20 cellular contexts compared by ENCODE assay signal in the genomic region with DNA sequence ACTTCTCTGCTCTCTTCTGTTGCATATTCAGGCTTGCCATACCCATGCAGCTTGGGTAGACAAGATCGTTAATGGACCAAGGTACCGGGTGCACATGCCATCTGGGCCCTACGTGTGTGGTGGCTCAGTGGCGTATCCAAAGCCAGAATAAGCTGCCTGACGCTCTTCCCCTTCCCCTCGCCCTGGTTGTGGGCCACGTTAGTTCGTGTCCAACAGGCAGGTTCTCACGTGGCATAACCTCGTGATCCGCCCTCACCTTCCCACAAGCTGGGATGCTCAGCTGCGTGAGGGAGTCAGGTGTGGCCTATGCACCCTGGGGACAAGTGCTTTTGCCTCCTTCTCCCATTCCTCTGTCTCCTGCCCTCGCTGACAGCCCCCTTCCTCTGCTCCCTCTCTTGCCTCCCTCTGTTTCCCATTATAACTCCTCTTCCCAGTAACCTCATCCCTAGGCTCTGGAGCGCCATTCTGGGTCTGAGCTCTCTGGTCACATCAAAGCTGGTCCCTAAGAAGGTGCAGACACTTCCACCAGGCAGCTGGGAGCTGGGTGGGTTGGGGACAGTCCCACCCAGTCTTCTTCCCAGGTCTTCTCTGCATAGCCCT.
DNase-seq lines count a peak whose midpoint lies in the region; ATAC-seq and TF ChIP-seq lines count a peak whose summit lies in the region.
"Had no signal": no experiment of that assay in that cellular context is flagged by ENCODE, and none has a peak within 500 bp of the region (broad histone marks: within the 10 kb centered on the region; RNA-seq: fewer than 3 reads in every experiment).

No MANE protein-coding gene starts in this region.

- H3K79me2 ChIP-seq in MM.1S (ENCODE audit: low read length), result peaks cover 34% of the 10 kb centered on the region

- BruUV-seq in IMR-90 (replicated peaks; lab: Mats Ljungman, UMichigan), result no TSS peak

- H2AFZ ChIP-seq in IMR-90 (replicated peaks; ENCODE audit: low read length, poor library complexity) (no peak overlapping the region), MM.1S (ENCODE audit: low read length) (no peak overlapping the region)

- no peak overlapping the region for H2AK5ac ChIP-seq in IMR-90 (ENCODE audit: low read depth, low read length)

- H3K36me3 Mint-ChIP-seq in activated CD4-positive, alpha-beta T cell treated with anti-CD3 and anti-CD28 coated beads, Interleukin-2, amount 10 ng/mL, durations not matched to agents 7 days and 5 days (ENCODE audit: low read depth), result peaks cover 2% of the 10 kb centered on the region
- H3K36me3 Mint-ChIP-seq in endothelial cell (ENCODE audit: low read depth, unreplicated experiment), result peaks cover 13% of the 10 kb centered on the region

- H3K9me3 ChIP-seq in IMR-90 (ENCODE audit: control insufficient read depth, insufficient read depth, low read length), result no peaks in the 10 kb centered on the region
- no peaks in the 10 kb centered on the region for H3K9me3 ChIP-seq in skeletal muscle tissue (ENCODE audit: control insufficient read depth in 3 of 3, low read length in 3 of 3)
- H3K9me3 ChIP-seq in MM.1S (replicated peaks; ENCODE audit: insufficient read depth, low read length), result no peaks in the 10 kb centered on the region
- H3K9me3 ChIP-seq: colonic mucosa, sigmoid colon had no signal

- POLR2A ChIA-PET in activated CD4-positive, alpha-beta T cell treated with anti-CD3 and anti-CD28 coated beads, Interleukin-2, amount 10 ng/mL, durations not matched to agents 7 days and 5 days (lab: Charles Lee), result no interaction called here
- POLR2A ChIA-PET in IMR-90 (lab: Charles Lee; ENCODE audit: unreplicated experiment), result no interaction called here

- ATAC-seq in IMR-90 (ENCODE audit: low read depth) (no peak), left colon (no peak)
- ATAC-seq: stimulated activated naive B cell treated with anti-CD40 and anti-IgM and Interleukin-4, amounts not matched to agents 10 μg/mL and 1 μg/mL and 100 μg/mL, for 72 hours had no signal

- peaks cover 53 to 94% of the 10 kb centered on the region in 2 experiments for H3K79me1 ChIP-seq in IMR-90 (ENCODE audit: low read depth in 1 of 2, low read length in 2 of 2)

- CTCF ChIA-PET in activated CD4-positive, alpha-beta T cell treated with anti-CD3 and anti-CD28 coated beads, Interleukin-2, amount 10 ng/mL, durations not matched to agents 7 days and 5 days (lab: Charles Lee), result interaction anchor here (0.8 to 1.9 kb wide), 7 partner anchors 10 to 184 kb away, joined by 3 to 6 read pairs (median 3); no protein-coding TSS in a partner anchor
- CTCF ChIA-PET in IMR-90 (lab: Yijun Ruan, JAX), result no interaction called here

- H4K8ac ChIP-seq in IMR-90 (ENCODE audit: low read depth in 2 of 2, low read length in 2 of 2), result no peak overlapping the region

- no peaks in the 10 kb centered on the region for H3K27me3 Mint-ChIP-seq in activated CD4-positive, alpha-beta T cell treated with anti-CD3 and anti-CD28 coated beads, Interleukin-2, amount 10 ng/mL, durations not matched to agents 7 days and 5 days
- peaks cover 18% of the 10 kb centered on the region for H3K27me3 Mint-ChIP-seq in endothelial cell (ENCODE audit: unreplicated experiment)
- H3K27me3 Mint-ChIP-seq: stimulated activated naive B cell treated with anti-CD40 and anti-IgM and Interleukin-4, amounts not matched to agents 10 μg/mL and 1 μg/mL and 100 μg/mL, for 72 hours had no signal

- H3K18ac ChIP-seq in IMR-90 (ENCODE audit: low read depth, low read length), result no peak overlapping the region

- intact Hi-C loops in IMR-90 (cut with micrococcal nuclease) (no loop called here), left colon (cut with DNase I, micrococcal nuclease) (loop anchor here in 1 of 2 donors (10.0 kb wide), 1 partner anchor 124 kb away; no protein-coding TSS in a partner anchor)

- H2AK9ac ChIP-seq in IMR-90 (replicated peaks; ENCODE audit: low read depth, low read length, poor library complexity), result peak overlapping the region; percentile 35

- H2BK20ac ChIP-seq in IMR-90 (ENCODE audit: low read depth, low read length), result no peak overlapping the region

- in situ Hi-C loops in IMR-90 (cut with MboI; ENCODE audit: low sequenced_read_pairs), result no loop called here

- no peaks in the 10 kb centered on the region for H3K9me2 ChIP-seq in MM.1S (replicated peaks; ENCODE audit: insufficient read depth, low read length)

- no peak overlapping the region for H3K4me3 Mint-ChIP-seq in activated CD4-positive, alpha-beta T cell treated with anti-CD3 and anti-CD28 coated beads, Interleukin-2, amount 10 ng/mL, durations not matched to agents 7 days and 5 days
- peak overlapping the region; percentile 56 for H3K4me3 Mint-ChIP-seq in endothelial cell (ENCODE audit: unreplicated experiment)
- H3K4me3 Mint-ChIP-seq: activated naive CD4-positive, alpha-beta T cell treated with anti-CD3 and anti-CD28 coated beads for 36 hours; stimulated activated naive B cell treated with anti-CD40 and anti-IgM and Interleukin-4, amounts not matched to agents 10 μg/mL and 1 μg/mL and 100 μg/mL, for 72 hours had no signal

- peaks cover 33% of the 10 kb centered on the region for H3K4me1 Mint-ChIP-seq in activated CD4-positive, alpha-beta T cell treated with anti-CD3 and anti-CD28 coated beads, Interleukin-2, amount 10 ng/mL, durations not matched to agents 7 days and 5 days
- peaks cover 14% of the 10 kb centered on the region for H3K4me1 Mint-ChIP-seq in endothelial cell (ENCODE audit: unreplicated experiment)

- H3K4me3 ChIP-seq in IMR-90 (ENCODE audit: insufficient read depth, low read depth, low read length), result no peak overlapping the region
- H3K4me3 ChIP-seq in skeletal muscle tissue (ENCODE audit: low read length in 3 of 3), result no peak overlapping the region
- no peak overlapping the region for H3K4me3 ChIP-seq in MM.1S (ENCODE audit: low read length)
- H3K4me3 ChIP-seq: colonic mucosa, lung, sigmoid colon had no signal

- TF ChIP-seq CTCF in IMR-90 (conservative IDR thresholded peaks at IDR 0.05; ENCODE audit: low read depth, low read length) (no peak), endothelial cell (IDR thresholded peaks at IDR 0.05; ENCODE audit: unreplicated experiment) (no peak), MM.1S (IDR thresholded peaks at IDR 0.05; ENCODE audit: low read length) (no peak)

- no peak overlapping the region for H4K5ac ChIP-seq in IMR-90 (ENCODE audit: low read depth, low read length)

- no peak overlapping the region for H3K14ac ChIP-seq in IMR-90 (replicated peaks; ENCODE audit: low read depth, low read length)

- H3K4me1 ChIP-seq in IMR-90 (ENCODE audit: control insufficient read depth, insufficient read depth, low read length), result peaks cover 4% of the 10 kb centered on the region
- H3K4me1 ChIP-seq in skeletal muscle tissue (ENCODE audit: control insufficient read depth in 3 of 3, insufficient read depth in 3 of 3, low read length in 3 of 3), result peaks cover 65 to 83% (median 80%) of the 10 kb centered on the region in 3 donors
- H3K4me1 ChIP-seq in MM.1S (ENCODE audit: low read length), result peaks cover 14% of the 10 kb centered on the region
- H3K4me1 ChIP-seq: colonic mucosa had no signal

- DNase-seq in activated CD4-positive, alpha-beta T cell treated with anti-CD3 and anti-CD28 coated beads, Interleukin-2, amount 10 ng/mL, durations not matched to agents 7 days and 5 days, result no peak
- DNase-seq in activated CD4-positive, alpha-beta T cell treated with anti-CD3 and anti-CD28 coated beads, Interleukin-2, amount 50 U/mL, for 48 hours, result no peak
- no peak for DNase-seq in IMR-90
- no peak for DNase-seq in endothelial cell (ENCODE audit: low spot score)
- no peak for DNase-seq in left colon
- no peak for DNase-seq in NCI-H69 (lab: John Stamatoyannopoulos, UW)
- no peak for DNase-seq in MM.1S
- DNase-seq: activated naive CD4-positive, alpha-beta T cell treated with anti-CD3 and anti-CD28 coated beads for 36 hours; activated T-cell treated with anti-CD3 and anti-CD28 coated beads, Interleukin-2, amount 50 U/mL, for 1 hour; AML-193; colonic mucosa; H7; KBM-7; MV-4-11; NCI-H1694 treated with DMSO at 0.1 percent for 48 hours; sigmoid colon; stimulated activated naive B cell treated with anti-CD40 and anti-IgM and Interleukin-4, amounts not matched to agents 10 μg/mL and 1 μg/mL and 100 μg/mL, for 72 hours had no signal

- no peak for TF ChIP-seq POLR2A in IMR-90 (IDR thresholded peaks at IDR 0.05; ENCODE audit: low read depth, low read length)

- H4K20me1 ChIP-seq in IMR-90 (ENCODE audit: insufficient read depth, low read length) (peaks cover 66% of the 10 kb centered on the region), MM.1S (ENCODE audit: insufficient read depth, low read length) (no peaks in the 10 kb centered on the region; the same call in none of the 2 replicates)

- no peaks in the 10 kb centered on the region for H3F3A ChIP-seq in MM.1S (ENCODE audit: insufficient read depth, low read length)

- dilution Hi-C loops in IMR-90 (cut with HindIII; ENCODE audit: low sequenced_read_pairs, unreplicated experiment), result no loop called here

- H3K27ac Mint-ChIP-seq in activated CD4-positive, alpha-beta T cell treated with anti-CD3 and anti-CD28 coated beads, Interleukin-2, amount 10 ng/mL, durations not matched to agents 7 days and 5 days, result peak overlapping the region; percentile 23
- H3K27ac Mint-ChIP-seq in endothelial cell (ENCODE audit: unreplicated experiment), result no peak overlapping the region
- H3K27ac Mint-ChIP-seq: activated naive CD4-positive, alpha-beta T cell treated with anti-CD3 and anti-CD28 coated beads for 36 hours had no signal

- no peak overlapping the region for H2BK15ac ChIP-seq in IMR-90 (ENCODE audit: low read depth, low read length)

- H3K9ac ChIP-seq in IMR-90 (ENCODE audit: low read depth, low read length), result no peak overlapping the region
- peak overlapping the region in 2 of 3 donors; percentile 7 to 40 for H3K9ac ChIP-seq in skeletal muscle tissue (ENCODE audit: low read depth in 1 of 3, low read length in 3 of 3)
- no peak overlapping the region for H3K9ac ChIP-seq in MM.1S (ENCODE audit: low read length)

- H3K4me2 ChIP-seq in IMR-90 (ENCODE audit: low read depth, low read length), result no peak overlapping the region
- H3K4me2 ChIP-seq in MM.1S (ENCODE audit: low read depth, low read length), result no peak overlapping the region

- peaks cover 19% of the 10 kb centered on the region for H3K9me1 ChIP-seq in IMR-90 (ENCODE audit: insufficient read depth, low read length)

- TF ChIP-seq RAD21 in IMR-90 (IDR thresholded peaks at IDR 0.05; ENCODE audit: low read length), result no peak

- H3K23ac ChIP-seq in IMR-90 (ENCODE audit: low read depth, low read length), result no peak overlapping the region

- H3K27me3 ChIP-seq in IMR-90 (ENCODE audit: control insufficient read depth, insufficient read depth, low read length) (no peaks in the 10 kb centered on the region), skeletal muscle tissue (ENCODE audit: control insufficient read depth in 3 of 3, insufficient read depth in 3 of 3, low read length in 3 of 3) (no peaks in the 10 kb centered on the region), MM.1S (replicated peaks; ENCODE audit: insufficient read depth, low read length) (no peaks in the 10 kb centered on the region)
- H3K27me3 ChIP-seq: colonic mucosa, sigmoid colon had no signal

- no peak overlapping the region for H3K56ac ChIP-seq in IMR-90 (ENCODE audit: extremely low read depth, insufficient read depth, low read length)

- H3K27ac ChIP-seq in IMR-90 (ENCODE audit: insufficient read depth, low read length) (no peak overlapping the region), skeletal muscle tissue (ENCODE audit: low read depth, low read length) (no peak overlapping the region), MM.1S (ENCODE audit: low read length) (no peak overlapping the region)
- H3K27ac ChIP-seq: 22Rv1, colonic mucosa, sigmoid colon had no signal

- H2BK5ac ChIP-seq in IMR-90 (ENCODE audit: low read depth, low read length, poor library complexity, severe bottlenecking), result no peak overlapping the region

- 87% methylated on average over 12 of the region's 14 CpGs; no CpG with 5 or more reads in 1 of the 2 experiments for WGBS in IMR-90 (ENCODE audit: extremely low coverage in 2 of 2, insufficient read length in 1 of 2), 2 experiments

- no peak overlapping the region for H3K4ac ChIP-seq in IMR-90 (ENCODE audit: low read depth, low read length)

- H3K9me3 Mint-ChIP-seq in activated CD4-positive, alpha-beta T cell treated with anti-CD3 and anti-CD28 coated beads, Interleukin-2, amount 10 ng/mL, durations not matched to agents 7 days and 5 days, result no peaks in the 10 kb centered on the region
- H3K9me3 Mint-ChIP-seq in endothelial cell (ENCODE audit: unreplicated experiment), result no peaks in the 10 kb centered on the region
- H3K9me3 Mint-ChIP-seq: activated naive CD4-positive, alpha-beta T cell treated with anti-CD3 and anti-CD28 coated beads for 36 hours; stimulated activated naive B cell treated with anti-CD40 and anti-IgM and Interleukin-4, amounts not matched to agents 10 μg/mL and 1 μg/mL and 100 μg/mL, for 72 hours had no signal

- no peak overlapping the region for H2BK120ac ChIP-seq in IMR-90 (ENCODE audit: low read depth, low read length)

- H4K91ac ChIP-seq in IMR-90 (ENCODE audit: insufficient read depth, low read depth, low read length), result no peak overlapping the region

- H3K36me3 ChIP-seq in IMR-90 (ENCODE audit: control insufficient read depth, insufficient read depth, low read length), result peaks cover 52% of the 10 kb centered on the region
- peaks cover 38 to 53% (median 47%) of the 10 kb centered on the region in 3 donors for H3K36me3 ChIP-seq in skeletal muscle tissue (ENCODE audit: control insufficient read depth in 3 of 3, insufficient read depth in 3 of 3, low read length in 3 of 3)
- H3K36me3 ChIP-seq in MM.1S (replicated peaks; ENCODE audit: insufficient read depth, low read length), result no peaks in the 10 kb centered on the region

Comparison
In these comparisons a context has a peak if more than half of its experiments do, and no peak if none do; other contexts are left out.
1. H3K9ac ChIP-seq: peak in skeletal muscle tissue (2 of 3); none in IMR-90 (single experiment) and MM.1S (single experiment).